Comparison of ENCODE assay signal across 1 cellular context in the genomic region with DNA sequence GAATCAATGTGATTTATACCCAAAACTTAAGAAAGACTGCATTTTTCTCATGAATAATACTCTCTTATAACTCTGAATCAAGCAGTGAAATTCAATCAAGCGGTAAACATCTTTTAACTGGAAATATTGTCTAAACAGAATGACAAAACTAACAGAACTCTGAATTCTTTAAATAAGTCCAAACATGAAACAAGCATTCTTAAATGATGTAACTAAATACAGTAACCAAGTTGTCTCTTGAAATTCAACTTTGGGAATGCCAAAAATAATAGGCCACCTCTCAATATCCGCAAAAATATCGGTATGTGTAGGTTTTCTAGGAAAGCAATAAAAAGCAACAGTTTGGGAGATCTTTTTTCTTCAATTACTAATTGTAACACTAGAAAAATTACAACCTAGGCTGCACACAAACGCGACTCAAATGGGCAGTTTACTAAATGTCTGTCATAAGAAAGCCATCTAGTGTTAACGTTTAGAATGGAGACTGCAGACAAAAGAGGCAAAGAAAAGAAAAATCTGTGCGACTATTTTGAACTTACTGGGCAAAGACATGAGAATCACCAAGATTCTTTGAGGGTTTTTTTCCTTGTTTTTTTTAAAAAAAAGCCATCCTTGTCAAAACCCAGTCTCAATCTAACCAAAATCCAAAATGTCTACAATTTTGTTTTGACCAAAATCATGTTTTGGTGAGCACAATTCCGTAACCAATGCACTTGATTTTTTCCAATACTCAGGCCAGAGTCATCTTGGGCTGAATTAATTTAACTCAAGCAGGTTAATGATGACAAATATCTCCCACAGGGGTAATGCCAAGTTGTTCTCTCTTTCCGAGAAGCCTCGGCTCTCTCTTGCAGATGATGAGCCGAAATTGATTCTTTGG.
TF ChIP-seq lines count a peak whose summit lies in the region.

No MANE protein-coding gene starts in this region.

TF ChIP-seq in GM23338, 12 proteins besides CTCF, POLR2A, EP300 and RAD21 (continued from another document):
- TF ChIP-seq, protein P1, sequence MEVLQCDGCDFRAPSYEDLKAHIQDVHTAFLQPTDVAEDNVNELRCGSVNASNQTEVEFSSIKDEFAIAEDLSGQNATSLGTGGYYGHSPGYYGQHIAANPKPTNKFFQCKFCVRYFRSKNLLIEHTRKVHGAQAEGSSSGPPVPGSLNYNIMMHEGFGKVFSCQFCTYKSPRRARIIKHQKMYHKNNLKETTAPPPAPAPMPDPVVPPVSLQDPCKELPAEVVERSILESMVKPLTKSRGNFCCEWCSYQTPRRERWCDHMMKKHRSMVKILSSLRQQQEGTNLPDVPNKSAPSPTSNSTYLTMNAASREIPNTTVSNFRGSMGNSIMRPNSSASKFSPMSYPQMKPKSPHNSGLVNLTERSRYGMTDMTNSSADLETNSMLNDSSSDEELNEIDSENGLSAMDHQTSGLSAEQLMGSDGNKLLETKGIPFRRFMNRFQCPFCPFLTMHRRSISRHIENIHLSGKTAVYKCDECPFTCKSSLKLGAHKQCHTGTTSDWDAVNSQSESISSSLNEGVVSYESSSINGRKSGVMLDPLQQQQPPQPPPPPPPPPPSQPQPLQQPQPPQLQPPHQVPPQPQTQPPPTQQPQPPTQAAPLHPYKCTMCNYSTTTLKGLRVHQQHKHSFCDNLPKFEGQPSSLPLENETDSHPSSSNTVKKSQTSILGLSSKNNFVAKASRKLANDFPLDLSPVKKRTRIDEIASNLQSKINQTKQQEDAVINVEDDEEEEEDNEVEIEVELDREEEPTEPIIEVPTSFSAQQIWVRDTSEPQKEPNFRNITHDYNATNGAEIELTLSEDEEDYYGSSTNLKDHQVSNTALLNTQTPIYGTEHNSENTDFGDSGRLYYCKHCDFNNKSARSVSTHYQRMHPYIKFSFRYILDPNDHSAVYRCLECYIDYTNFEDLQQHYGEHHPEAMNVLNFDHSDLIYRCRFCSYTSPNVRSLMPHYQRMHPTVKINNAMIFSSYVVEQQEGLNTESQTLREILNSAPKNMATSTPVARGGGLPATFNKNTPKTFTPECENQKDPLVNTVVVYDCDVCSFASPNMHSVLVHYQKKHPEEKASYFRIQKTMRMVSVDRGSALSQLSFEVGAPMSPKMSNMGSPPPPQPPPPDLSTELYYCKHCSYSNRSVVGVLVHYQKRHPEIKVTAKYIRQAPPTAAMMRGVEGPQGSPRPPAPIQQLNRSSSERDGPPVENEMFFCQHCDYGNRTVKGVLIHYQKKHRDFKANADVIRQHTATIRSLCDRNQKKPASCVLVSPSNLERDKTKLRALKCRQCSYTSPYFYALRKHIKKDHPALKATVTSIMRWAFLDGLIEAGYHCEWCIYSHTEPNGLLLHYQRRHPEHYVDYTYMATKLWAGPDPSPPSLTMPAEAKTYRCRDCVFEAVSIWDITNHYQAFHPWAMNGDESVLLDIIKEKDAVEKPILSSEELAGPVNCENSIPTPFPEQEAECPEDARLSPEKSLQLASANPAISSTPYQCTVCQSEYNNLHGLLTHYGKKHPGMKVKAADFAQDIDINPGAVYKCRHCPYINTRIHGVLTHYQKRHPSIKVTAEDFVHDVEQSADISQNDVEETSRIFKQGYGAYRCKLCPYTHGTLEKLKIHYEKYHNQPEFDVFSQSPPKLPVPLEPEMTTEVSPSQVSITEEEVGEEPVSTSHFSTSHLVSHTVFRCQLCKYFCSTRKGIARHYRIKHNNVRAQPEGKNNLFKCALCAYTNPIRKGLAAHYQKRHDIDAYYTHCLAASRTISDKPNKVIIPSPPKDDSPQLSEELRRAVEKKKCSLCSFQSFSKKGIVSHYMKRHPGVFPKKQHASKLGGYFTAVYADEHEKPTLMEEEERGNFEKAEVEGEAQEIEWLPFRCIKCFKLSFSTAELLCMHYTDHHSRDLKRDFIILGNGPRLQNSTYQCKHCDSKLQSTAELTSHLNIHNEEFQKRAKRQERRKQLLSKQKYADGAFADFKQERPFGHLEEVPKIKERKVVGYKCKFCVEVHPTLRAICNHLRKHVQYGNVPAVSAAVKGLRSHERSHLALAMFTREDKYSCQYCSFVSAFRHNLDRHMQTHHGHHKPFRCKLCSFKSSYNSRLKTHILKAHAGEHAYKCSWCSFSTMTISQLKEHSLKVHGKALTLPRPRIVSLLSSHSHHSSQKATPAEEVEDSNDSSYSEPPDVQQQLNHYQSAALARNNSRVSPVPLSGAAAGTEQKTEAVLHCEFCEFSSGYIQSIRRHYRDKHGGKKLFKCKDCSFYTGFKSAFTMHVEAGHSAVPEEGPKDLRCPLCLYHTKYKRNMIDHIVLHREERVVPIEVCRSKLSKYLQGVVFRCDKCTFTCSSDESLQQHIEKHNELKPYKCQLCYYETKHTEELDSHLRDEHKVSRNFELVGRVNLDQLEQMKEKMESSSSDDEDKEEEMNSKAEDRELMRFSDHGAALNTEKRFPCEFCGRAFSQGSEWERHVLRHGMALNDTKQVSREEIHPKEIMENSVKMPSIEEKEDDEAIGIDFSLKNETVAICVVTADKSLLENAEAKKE (CRISPR knock-in tag; IDR thresholded peaks at IDR 0.05), result no peak
- TF ChIP-seq ZNF114 (CRISPR knock-in tag; IDR thresholded peaks at IDR 0.05) (no peak), EZH2phosphoT487 (IDR thresholded peaks at IDR 0.05; ENCODE audit: unreplicated experiment) (no peak), JUNB (IDR thresholded peaks at IDR 0.05; ENCODE audit: unreplicated experiment) (no peak), ZNF331 (CRISPR knock-in tag; IDR thresholded peaks at IDR 0.05; ENCODE audit: low read depth) (no peak), STAT1 (IDR thresholded peaks at IDR 0.05; ENCODE audit: unreplicated experiment) (no peak)
- TF ChIP-seq, protein P2, sequence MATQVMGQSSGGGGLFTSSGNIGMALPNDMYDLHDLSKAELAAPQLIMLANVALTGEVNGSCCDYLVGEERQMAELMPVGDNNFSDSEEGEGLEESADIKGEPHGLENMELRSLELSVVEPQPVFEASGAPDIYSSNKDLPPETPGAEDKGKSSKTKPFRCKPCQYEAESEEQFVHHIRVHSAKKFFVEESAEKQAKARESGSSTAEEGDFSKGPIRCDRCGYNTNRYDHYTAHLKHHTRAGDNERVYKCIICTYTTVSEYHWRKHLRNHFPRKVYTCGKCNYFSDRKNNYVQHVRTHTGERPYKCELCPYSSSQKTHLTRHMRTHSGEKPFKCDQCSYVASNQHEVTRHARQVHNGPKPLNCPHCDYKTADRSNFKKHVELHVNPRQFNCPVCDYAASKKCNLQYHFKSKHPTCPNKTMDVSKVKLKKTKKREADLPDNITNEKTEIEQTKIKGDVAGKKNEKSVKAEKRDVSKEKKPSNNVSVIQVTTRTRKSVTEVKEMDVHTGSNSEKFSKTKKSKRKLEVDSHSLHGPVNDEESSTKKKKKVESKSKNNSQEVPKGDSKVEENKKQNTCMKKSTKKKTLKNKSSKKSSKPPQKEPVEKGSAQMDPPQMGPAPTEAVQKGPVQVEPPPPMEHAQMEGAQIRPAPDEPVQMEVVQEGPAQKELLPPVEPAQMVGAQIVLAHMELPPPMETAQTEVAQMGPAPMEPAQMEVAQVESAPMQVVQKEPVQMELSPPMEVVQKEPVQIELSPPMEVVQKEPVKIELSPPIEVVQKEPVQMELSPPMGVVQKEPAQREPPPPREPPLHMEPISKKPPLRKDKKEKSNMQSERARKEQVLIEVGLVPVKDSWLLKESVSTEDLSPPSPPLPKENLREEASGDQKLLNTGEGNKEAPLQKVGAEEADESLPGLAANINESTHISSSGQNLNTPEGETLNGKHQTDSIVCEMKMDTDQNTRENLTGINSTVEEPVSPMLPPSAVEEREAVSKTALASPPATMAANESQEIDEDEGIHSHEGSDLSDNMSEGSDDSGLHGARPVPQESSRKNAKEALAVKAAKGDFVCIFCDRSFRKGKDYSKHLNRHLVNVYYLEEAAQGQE (IDR thresholded peaks at IDR 0.05; ENCODE audit: unreplicated experiment), result no peak
TF ChIP-seq in GM23338: peak in this region for 0.
